ENCODE assay signal across 10 cellular contexts in the genomic region with DNA sequence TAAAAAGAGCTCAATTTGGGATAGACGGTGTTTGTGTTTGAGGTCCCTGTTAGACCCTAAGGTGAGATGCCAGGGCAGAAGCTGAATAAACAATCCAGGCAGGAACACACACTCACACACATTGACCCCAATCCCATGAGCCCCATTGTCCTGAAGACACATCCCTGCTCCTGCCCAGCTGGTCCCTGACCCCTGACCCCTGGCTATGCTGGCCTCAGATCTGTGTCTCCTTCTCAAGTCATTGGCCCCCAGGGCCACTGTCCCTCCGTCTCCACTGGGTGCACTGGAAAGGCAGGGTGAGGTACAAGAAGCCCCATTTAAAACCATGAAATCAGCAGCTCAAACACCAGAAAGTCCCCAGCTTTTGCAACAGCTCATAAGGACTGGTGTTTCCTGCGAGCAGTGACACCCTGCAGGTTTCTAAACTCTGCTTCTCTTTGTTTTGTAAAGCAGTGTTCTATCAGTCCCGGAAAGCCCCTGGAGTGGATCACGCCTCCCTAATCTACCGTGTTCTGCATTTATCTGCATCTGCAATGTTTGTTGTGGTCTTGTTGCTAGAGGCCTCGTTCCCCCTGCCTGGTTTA. TPM values are rescaled to one million over a fixed set of nuclear protein-coding genes. Genes with fewer than 3 reads are reported as not detected.
DNase-seq lines count a peak whose midpoint lies in the region; ATAC-seq lines count a peak whose summit lies in the region.
"Had no signal": no experiment of that assay in that cellular context is flagged by ENCODE, and none has a peak within 500 bp of the region (broad histone marks: within the 10 kb centered on the region; RNA-seq: fewer than 3 reads in every experiment).

No MANE protein-coding gene starts in this region.

- H3K4me3 ChIP-seq in naive thymus-derived CD4-positive, alpha-beta T cell (ENCODE audit: low read length), result no peak overlapping the region

- H3K27me3 ChIP-seq in naive thymus-derived CD4-positive, alpha-beta T cell (ENCODE audit: control insufficient read depth in 2 of 2, insufficient read depth in 2 of 2, low read length in 2 of 2), result no peaks in the 10 kb centered on the region

- CTCF ChIA-PET in naive thymus-derived CD4-positive, alpha-beta T cell (lab: Charles Lee), result interaction anchor here (0.7 to 10.3 kb wide), 14 partner anchors 10 to 1380 kb away, joined by 3 to 145 read pairs (median 3); a partner anchor contains a TSS

- H3K4me1 ChIP-seq in naive thymus-derived CD4-positive, alpha-beta T cell (ENCODE audit: control insufficient read depth in 2 of 2, insufficient read depth in 2 of 2, low read length in 2 of 2), result peaks cover 6 to 20% of the 10 kb centered on the region in 2 donors

- no peaks in the 10 kb centered on the region for H3K9me3 ChIP-seq in naive thymus-derived CD4-positive, alpha-beta T cell (ENCODE audit: control insufficient read depth in 2 of 3, low read length in 3 of 3)

- peak overlapping the region; percentile 79 for H3K27ac ChIP-seq in naive thymus-derived CD4-positive, alpha-beta T cell (ENCODE audit: low read depth, low read length)

- peak overlapping the region; percentile 78 for H3K4me3 Mint-ChIP-seq in activated naive CD4-positive, alpha-beta T cell treated with anti-CD3 and anti-CD28 coated beads, Interleukin-2, amount 50 U/mL, for 24 hours
- peak overlapping the region; percentile 64 to 80 (median 74) for H3K4me3 Mint-ChIP-seq in naive thymus-derived CD4-positive, alpha-beta T cell

- intact Hi-C loops in naive thymus-derived CD4-positive, alpha-beta T cell (cut with micrococcal nuclease), result loop anchor here in 1 of 2 donors (1.0 to 5.0 kb wide), 3 partner anchors 118 to 480 kb away; a partner anchor contains a TSS

- H3K9me3 Mint-ChIP-seq in activated naive CD4-positive, alpha-beta T cell treated with anti-CD3 and anti-CD28 coated beads, Interleukin-2, amount 50 U/mL, for 24 hours, result no peaks in the 10 kb centered on the region
- no peaks in the 10 kb centered on the region for H3K9me3 Mint-ChIP-seq in naive thymus-derived CD4-positive, alpha-beta T cell

- POLR2A ChIA-PET in naive thymus-derived CD4-positive, alpha-beta T cell (lab: Charles Lee), result interaction anchor here (1.0 to 2.3 kb wide), 5 partner anchors 81 to 121 kb away, joined by 4 to 20 read pairs (median 4); a partner anchor contains a TSS

- peaks cover 30% of the 10 kb centered on the region for H3K4me1 Mint-ChIP-seq in activated naive CD4-positive, alpha-beta T cell treated with anti-CD3 and anti-CD28 coated beads, Interleukin-2, amount 50 U/mL, for 24 hours
- H3K4me1 Mint-ChIP-seq in naive thymus-derived CD4-positive, alpha-beta T cell, result peaks cover 18 to 39% (median 28%) of the 10 kb centered on the region in 7 donors

- peaks cover 2% of the 10 kb centered on the region for H3K27me3 Mint-ChIP-seq in activated naive CD4-positive, alpha-beta T cell treated with anti-CD3 and anti-CD28 coated beads, Interleukin-2, amount 50 U/mL, for 24 hours
- peaks cover 0 to 19% (median 0%) of the 10 kb centered on the region in 5 donors for H3K27me3 Mint-ChIP-seq in naive thymus-derived CD4-positive, alpha-beta T cell

- DNase-seq in NCI-H748 (lab: John Stamatoyannopoulos, UW; ENCODE audit: unreplicated experiment) (peak; percentile 26), NCI-H748 treated with DMSO at 0.1 percent for 48 hours (lab: John Stamatoyannopoulos, UW) (no peak), NOMO-1 treated with dmso at 0.1 percent for 144 hours (lab: John Stamatoyannopoulos, UW; ENCODE audit: unreplicated experiment) (peak; percentile 35), NCI-H82 treated with DMSO at 0.1 percent for 48 hours (lab: John Stamatoyannopoulos, UW; ENCODE audit: unreplicated experiment) (no peak), NCI-H1436 (lab: John Stamatoyannopoulos, UW) (no peak), SHP77 treated with DMSO at 0.1 percent for 48 hours (lab: John Stamatoyannopoulos, UW) (no peak)
- peak; percentile 41 to 91 (median 76) for DNase-seq in naive thymus-derived CD4-positive, alpha-beta T cell

- H3K36me3 Mint-ChIP-seq in activated naive CD4-positive, alpha-beta T cell treated with anti-CD3 and anti-CD28 coated beads, Interleukin-2, amount 50 U/mL, for 24 hours, result no peaks in the 10 kb centered on the region
- H3K36me3 Mint-ChIP-seq in naive thymus-derived CD4-positive, alpha-beta T cell, result no peaks in the 10 kb centered on the region

- H3K36me3 ChIP-seq in naive thymus-derived CD4-positive, alpha-beta T cell (ENCODE audit: control insufficient read depth in 2 of 3, insufficient read depth in 3 of 3, low read length in 3 of 3), result no peaks in the 10 kb centered on the region

- peak overlapping the region; percentile 98 for H3K27ac Mint-ChIP-seq in activated naive CD4-positive, alpha-beta T cell treated with anti-CD3 and anti-CD28 coated beads, Interleukin-2, amount 50 U/mL, for 24 hours
- peak overlapping the region; percentile 90 to 99 (median 97) for H3K27ac Mint-ChIP-seq in naive thymus-derived CD4-positive, alpha-beta T cell

- peak; percentile 95 for ATAC-seq in naive thymus-derived CD4-positive, alpha-beta T cell

RNA-seq across cellular contexts. Expression of a gene that starts 18.0 kb away (rescaled TPM):
- 10 to 100 TPM in 1 of 5 experiments, 1 to 10 TPM in 1, under 1 TPM in 1, not detected in 2; 0.27 to 15.0 (median 1.9) TPM for total RNA-seq in naive thymus-derived CD4-positive, alpha-beta T cell
- polyA plus RNA-seq in naive thymus-derived CD4-positive, alpha-beta T cell, result not detected
- total RNA-seq: T-helper 2 cell treated with Interferon-gamma antibody and Interleukin-4, amounts not matched to agents 100 ng/mL and 5 ng/mL, for 36 hours had no signal
- polyA plus RNA-seq: AG04450 had no signal

RNA-seq across cellular contexts. Expression of a gene that starts 46.6 kb away (rescaled TPM):
- 10 to 100 TPM in 1 of 5 experiments, 1 to 10 TPM in 1, under 1 TPM in 2, not detected in 1; 0.79 to 11.9 (median 1.3) TPM for total RNA-seq in naive thymus-derived CD4-positive, alpha-beta T cell
- not detected for polyA plus RNA-seq in naive thymus-derived CD4-positive, alpha-beta T cell

RNA-seq across cellular contexts. Expression of a gene that starts 52.6 kb away (rescaled TPM):
- 10 to 100 TPM in 1 of 5 experiments, 1 to 10 TPM in 3, not detected in 1; 1.4 to 10.6 (median 4.9) TPM for total RNA-seq in naive thymus-derived CD4-positive, alpha-beta T cell
- not detected for polyA plus RNA-seq in naive thymus-derived CD4-positive, alpha-beta T cell
- total RNA-seq: T-helper 2 cell treated with Interferon-gamma antibody and Interleukin-4, amounts not matched to agents 100 ng/mL and 5 ng/mL, for 36 hours had no signal
- polyA plus RNA-seq: AG04450 had no signal

Comparison
In these comparisons a context has a peak if more than half of its experiments do, and no peak if none do; other contexts are left out.
1. DNase-seq: peak in NCI-H748 (single experiment), NOMO-1 treated with dmso at 0.1 percent for 144 hours (single experiment) and naive thymus-derived CD4-positive, alpha-beta T cell (9 of 9); none in NCI-H748 treated with DMSO at 0.1 percent for 48 hours (single experiment), NCI-H82 treated with DMSO at 0.1 percent for 48 hours (single experiment), NCI-H1436 (single experiment) and SHP77 treated with DMSO at 0.1 percent for 48 hours (single experiment).